Comparison of ENCODE assay signal across 1 cellular context in the genomic region with DNA sequence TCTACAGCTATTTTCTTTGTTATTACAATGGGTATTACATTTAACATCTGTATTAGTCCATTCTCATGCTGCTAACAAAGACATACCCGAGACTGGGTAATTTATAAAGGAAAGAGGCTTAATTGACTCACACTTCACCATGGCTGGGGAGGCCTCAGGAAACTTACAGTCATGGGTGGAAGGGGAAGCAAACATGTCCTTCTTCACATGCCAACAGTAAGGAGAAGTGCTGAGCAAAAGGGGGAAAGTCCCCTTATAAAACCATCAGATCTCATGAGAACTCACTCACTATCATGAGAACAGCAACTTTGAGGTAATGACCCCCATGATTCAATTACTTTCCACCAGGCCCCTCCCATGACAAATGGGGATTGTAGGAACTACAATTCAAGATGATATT.
TF ChIP-seq lines count a peak whose summit lies in the region.

No MANE protein-coding gene starts in this region.

TF ChIP-seq in HEK293, 187 proteins besides CTCF, POLR2A, EP300 and RAD21 (continued from another document):
- TF ChIP-seq, protein P1, sequence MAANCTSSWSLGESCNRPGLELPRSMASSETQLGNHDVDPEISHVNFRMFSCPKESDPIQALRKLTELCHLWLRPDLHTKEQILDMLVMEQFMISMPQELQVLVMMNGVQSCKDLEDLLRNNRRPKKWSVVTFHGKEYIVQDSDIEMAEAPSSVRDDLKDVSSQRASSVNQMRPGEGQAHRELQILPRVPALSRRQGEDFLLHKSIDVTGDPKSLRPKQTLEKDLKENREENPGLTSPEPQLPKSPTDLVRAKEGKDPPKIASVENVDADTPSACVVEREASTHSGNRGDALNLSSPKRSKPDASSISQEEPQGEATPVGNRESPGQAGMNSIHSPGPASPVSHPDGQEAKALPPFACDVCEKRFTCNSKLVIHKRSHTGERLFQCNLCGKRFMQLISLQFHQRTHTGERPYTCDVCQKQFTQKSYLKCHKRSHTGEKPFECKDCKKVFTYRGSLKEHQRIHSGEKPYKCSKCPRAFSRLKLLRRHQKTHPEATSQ (tag by site-specific recombination; IDR thresholded peaks at IDR 0.05): peak; percentile 67; the same call in 1 of the 2 replicates
- no peak for TF ChIP-seq ZNF558 (tag by site-specific recombination; IDR thresholded peaks at IDR 0.05)
